ENCODE assay signal across 8 cellular contexts in genomic region chr20:4592316-4593148, GRCh38.
DNase-seq lines count a peak whose midpoint lies in the region; ATAC-seq and TF ChIP-seq lines count a peak whose summit lies in the region.

No MANE protein-coding gene starts in this region.

- intact Hi-C loops in activated CD8-positive, alpha-beta T cell treated with anti-CD3 and anti-CD28 coated beads for 36 hours (cut with micrococcal nuclease), result loop anchor here (5.0 kb wide), 2 partner anchors 365 to 485 kb away; no protein-coding TSS in a partner anchor

- peak overlapping the region; percentile 46 for H3K4me3 Mint-ChIP-seq in activated CD8-positive, alpha-beta T cell treated with anti-CD3 and anti-CD28 coated beads for 36 hours
- H3K4me3 Mint-ChIP-seq in endodermal cell, result peak overlapping the region; percentile 32
- H3K4me3 Mint-ChIP-seq in stimulated activated naive B cell treated with anti-CD40 and anti-IgM and Interleukin-4, amounts not matched to agents 10 μg/mL and 1 μg/mL and 100 μg/mL, for 72 hours, result peak overlapping the region; percentile 32 to 53

- WGBS in endodermal cell (ENCODE audit: insufficient coverage in 1 of 2, insufficient read length in 1 of 2), 2 experiments, result 12 to 20% methylated on average over 13 to 46 of the region's 46 CpGs

- TF ChIP-seq CTCF in activated CD8-positive, alpha-beta T cell treated with anti-CD3 and anti-CD28 coated beads for 36 hours (IDR thresholded peaks at IDR 0.05), result peak; percentile 98
- TF ChIP-seq CTCF in endodermal cell (conservative IDR thresholded peaks at IDR 0.05), result peak; percentile 99

- no peaks in the 10 kb centered on the region for H3K36me3 ChIP-seq in endodermal cell (ENCODE audit: control insufficient read depth, insufficient read depth, low read length)
- H3K36me3 ChIP-seq in muscle layer of colon (ENCODE audit: insufficient read depth, low read length), result no peaks in the 10 kb centered on the region

- H3K27ac Mint-ChIP-seq in activated CD8-positive, alpha-beta T cell treated with anti-CD3 and anti-CD28 coated beads for 36 hours, result no peak overlapping the region
- no peak overlapping the region for H3K27ac Mint-ChIP-seq in endodermal cell
- H3K27ac Mint-ChIP-seq in stimulated activated naive B cell treated with anti-CD40 and anti-IgM and Interleukin-4, amounts not matched to agents 10 μg/mL and 1 μg/mL and 100 μg/mL, for 72 hours, result no peak overlapping the region

- peaks cover 8% of the 10 kb centered on the region for H3K4me1 Mint-ChIP-seq in activated CD8-positive, alpha-beta T cell treated with anti-CD3 and anti-CD28 coated beads for 36 hours (ENCODE audit: low read depth)
- H3K4me1 Mint-ChIP-seq in endodermal cell, result peaks cover 2% of the 10 kb centered on the region
- peaks cover 5 to 7% of the 10 kb centered on the region in 2 donors for H3K4me1 Mint-ChIP-seq in stimulated activated naive B cell treated with anti-CD40 and anti-IgM and Interleukin-4, amounts not matched to agents 10 μg/mL and 1 μg/mL and 100 μg/mL, for 72 hours

- H3K9ac ChIP-seq in endodermal cell (ENCODE audit: extremely low read depth, low read length, poor library complexity, severe bottlenecking), result no peak overlapping the region
- H3K9ac ChIP-seq in muscle layer of colon (ENCODE audit: low read length), result no peak overlapping the region

- no peak overlapping the region for H3K4me3 ChIP-seq in endodermal cell (ENCODE audit: low read length)
- H3K4me3 ChIP-seq in muscle layer of colon (ENCODE audit: low read depth in 1 of 2, low read length in 2 of 2), result peak overlapping the region; percentile 33 to 56

- no peak overlapping the region for H3K27ac ChIP-seq in endodermal cell (ENCODE audit: low read depth, low read length)
- H3K27ac ChIP-seq in muscle layer of colon (ENCODE audit: low read depth, low read length), result peak overlapping the region; percentile 12

- H3K9me3 ChIP-seq in endodermal cell (ENCODE audit: control insufficient read depth, low read length) (no peaks in the 10 kb centered on the region), muscle layer of colon (ENCODE audit: low read length) (no peaks in the 10 kb centered on the region)

- H3K27me3 ChIP-seq in endodermal cell (ENCODE audit: control insufficient read depth, insufficient read depth, low read length, poor library complexity, severe bottlenecking) (peaks cover 36% of the 10 kb centered on the region), muscle layer of colon (ENCODE audit: control insufficient read depth in 1 of 2, insufficient read depth in 2 of 2, low read length in 2 of 2) (no peaks in the 10 kb centered on the region)

- H3K36me3 Mint-ChIP-seq in activated CD8-positive, alpha-beta T cell treated with anti-CD3 and anti-CD28 coated beads for 36 hours (ENCODE audit: low read depth), result no peaks in the 10 kb centered on the region
- H3K36me3 Mint-ChIP-seq in endodermal cell (ENCODE audit: low read depth), result no peaks in the 10 kb centered on the region
- no peaks in the 10 kb centered on the region for H3K36me3 Mint-ChIP-seq in stimulated activated naive B cell treated with anti-CD40 and anti-IgM and Interleukin-4, amounts not matched to agents 10 μg/mL and 1 μg/mL and 100 μg/mL, for 72 hours

- H3K9me3 Mint-ChIP-seq in activated CD8-positive, alpha-beta T cell treated with anti-CD3 and anti-CD28 coated beads for 36 hours, result no peaks in the 10 kb centered on the region
- H3K9me3 Mint-ChIP-seq in endodermal cell, result no peaks in the 10 kb centered on the region
- H3K9me3 Mint-ChIP-seq in stimulated activated naive B cell treated with anti-CD40 and anti-IgM and Interleukin-4, amounts not matched to agents 10 μg/mL and 1 μg/mL and 100 μg/mL, for 72 hours, result no peaks in the 10 kb centered on the region

- POLR2A ChIA-PET in activated CD8-positive, alpha-beta T cell treated with anti-CD3 and anti-CD28 coated beads for 36 hours (lab: Charles Lee), result interaction anchor here (0.5 kb wide), 1 partner anchor 196 kb away, joined by 3 read pairs; no protein-coding TSS in a partner anchor

- peaks cover 7% of the 10 kb centered on the region for H3K27me3 Mint-ChIP-seq in activated CD8-positive, alpha-beta T cell treated with anti-CD3 and anti-CD28 coated beads for 36 hours
- peaks cover 40% of the 10 kb centered on the region for H3K27me3 Mint-ChIP-seq in endodermal cell (ENCODE audit: insufficient read depth)
- peaks cover 20 to 24% of the 10 kb centered on the region in 2 donors for H3K27me3 Mint-ChIP-seq in stimulated activated naive B cell treated with anti-CD40 and anti-IgM and Interleukin-4, amounts not matched to agents 10 μg/mL and 1 μg/mL and 100 μg/mL, for 72 hours

- DNase-seq in NCI-H2196 (lab: John Stamatoyannopoulos, UW; ENCODE audit: unreplicated experiment), result peak; percentile 69
- no peak for DNase-seq in NCI-H2196 treated with DMSO at 0.1 percent for 48 hours (lab: John Stamatoyannopoulos, UW; ENCODE audit: unreplicated experiment)
- peak; percentile 39 for DNase-seq in NCI-H2227 treated with DMSO at 0.1 percent for 48 hours (lab: John Stamatoyannopoulos, UW)
- DNase-seq in activated CD8-positive, alpha-beta T cell treated with anti-CD3 and anti-CD28 coated beads for 36 hours, result peak; percentile 58
- DNase-seq in endodermal cell, result peak; percentile 88
- DNase-seq in stimulated activated naive B cell treated with anti-CD40 and anti-IgM and Interleukin-4, amounts not matched to agents 10 μg/mL and 1 μg/mL and 100 μg/mL, for 72 hours, result peak; percentile 22

- peak; percentile 93 for ATAC-seq in activated CD8-positive, alpha-beta T cell treated with anti-CD3 and anti-CD28 coated beads for 36 hours
- peak; percentile 77 to 86 for ATAC-seq in stimulated activated naive B cell treated with anti-CD40 and anti-IgM and Interleukin-4, amounts not matched to agents 10 μg/mL and 1 μg/mL and 100 μg/mL, for 72 hours (replicated peaks)
- no peak for ATAC-seq in HG02763 (IDR thresholded peaks at IDR 0.05; ENCODE audit: unreplicated experiment)

- H3K4me1 ChIP-seq in endodermal cell (ENCODE audit: control insufficient read depth, insufficient read depth, low read length) (no peaks in the 10 kb centered on the region), muscle layer of colon (ENCODE audit: insufficient read depth, low read length) (peaks cover 14% of the 10 kb centered on the region)

- CTCF ChIA-PET in activated CD8-positive, alpha-beta T cell treated with anti-CD3 and anti-CD28 coated beads for 36 hours (lab: Charles Lee), result interaction anchor here (0.7 to 2.0 kb wide), 13 partner anchors 12 to 482 kb away, joined by 3 to 7 read pairs (median 3); no protein-coding TSS in a partner anchor
